Comparison of ENCODE assay signal across 1 cellular context in genomic region chr3:52240059-52240885, GRCh38.
TF ChIP-seq lines count a peak whose summit lies in the region.

No MANE protein-coding gene starts in this region.

TF ChIP-seq in HepG2, 621 proteins besides CTCF, POLR2A, EP300 and RAD21 (continues in another document):
- TF ChIP-seq ZBTB10 (CRISPR knock-in tag; IDR thresholded peaks at IDR 0.05; ENCODE audit: borderline replicate concordance): no peak
- no peak for TF ChIP-seq ZNF451 (CRISPR knock-in tag; IDR thresholded peaks at IDR 0.05)
- peak; percentile 44; the same call in 1 of the 2 replicates for TF ChIP-seq ZNF891 (CRISPR knock-in tag; IDR thresholded peaks at IDR 0.05)
- 0 out of 2 replicates have a peak, but pooled peaks have one; percentile 33 for TF ChIP-seq ZC3H13 (CRISPR knock-in tag; IDR thresholded peaks at IDR 0.05)
- no peak for TF ChIP-seq SOX6 (IDR thresholded peaks at IDR 0.05)
- no peak; the same call in 1 of the 2 replicates for TF ChIP-seq SOX6 (CRISPR knock-in tag; IDR thresholded peaks at IDR 0.05)
- peak; percentile 99 for TF ChIP-seq ZNF12 (CRISPR knock-in tag; IDR thresholded peaks at IDR 0.05)
- no peak for TF ChIP-seq ZNF329 (CRISPR knock-in tag; IDR thresholded peaks at IDR 0.05; ENCODE audit: low read depth)
- TF ChIP-seq, protein P1, sequence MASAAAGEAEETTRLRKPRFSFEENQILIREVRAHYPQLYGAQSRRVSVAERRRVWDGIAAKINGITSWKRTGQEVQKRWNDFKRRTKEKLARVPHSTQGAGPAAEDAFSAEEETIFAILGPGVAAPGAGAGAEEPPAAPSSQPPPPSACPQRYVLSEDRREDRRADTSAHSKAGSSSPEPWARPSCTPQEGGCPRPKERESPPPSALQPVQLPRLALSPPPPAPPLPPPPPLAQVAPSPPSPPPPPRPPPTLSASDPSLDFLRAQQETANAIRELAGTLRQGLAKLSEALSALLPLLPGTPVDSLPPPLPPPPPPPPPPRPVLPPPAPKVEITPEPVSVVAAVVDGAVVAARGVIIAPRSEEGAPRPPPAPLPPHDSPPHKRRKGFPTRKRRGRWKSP (CRISPR knock-in tag; IDR thresholded peaks at IDR 0.05): peak; percentile 47; the same call in 1 of the 2 replicates
- no peak for TF ChIP-seq KIAA2018 (CRISPR knock-in tag; IDR thresholded peaks at IDR 0.05; ENCODE audit: borderline replicate concordance)
- peak; percentile 15; the same call in 1 of the 2 replicates for TF ChIP-seq ZFP91 (CRISPR knock-in tag; IDR thresholded peaks at IDR 0.05; ENCODE audit: borderline replicate concordance)
- TF ChIP-seq NONO (IDR thresholded peaks at IDR 0.05): no peak
- TF ChIP-seq NONO (CRISPR knock-in tag; conservative IDR thresholded peaks at IDR 0.05): peak; percentile 46; the same call in 1 of the 2 replicates
- no peak for TF ChIP-seq MAZ (IDR thresholded peaks at IDR 0.05; ENCODE audit: borderline replicate concordance, low read depth, low read length)
- 0 out of 2 replicates have a peak, but pooled peaks have one; percentile 26 for TF ChIP-seq MAZ (CRISPR knock-in tag; IDR thresholded peaks at IDR 0.05; ENCODE audit: low read depth)
- TF ChIP-seq ZFY (CRISPR knock-in tag; IDR thresholded peaks at IDR 0.05): 0 out of 2 replicates have a peak, but pooled peaks have one; percentile 44
- peak; percentile 25; the same call in 1 of the 2 replicates for TF ChIP-seq KDM4B (CRISPR knock-in tag; IDR thresholded peaks at IDR 0.05)
- TF ChIP-seq ZNF678 (CRISPR knock-in tag; IDR thresholded peaks at IDR 0.05): no peak
- TF ChIP-seq NFYB (CRISPR knock-in tag; IDR thresholded peaks at IDR 0.05): peak; percentile 26; the same call in 1 of the 2 replicates
- 0 out of 2 replicates have a peak, but pooled peaks have one; percentile 22 for TF ChIP-seq ZNF274 (CRISPR knock-in tag; IDR thresholded peaks at IDR 0.05)
- TF ChIP-seq FOSL2 (CRISPR knock-in tag; IDR thresholded peaks at IDR 0.05): peak; percentile 81
- 0 out of 2 replicates have a peak, but pooled peaks have one; percentile 16 for TF ChIP-seq GATAD2A (CRISPR knock-in tag; IDR thresholded peaks at IDR 0.05)
- TF ChIP-seq ZFP90 (CRISPR knock-in tag; IDR thresholded peaks at IDR 0.05; ENCODE audit: borderline replicate concordance): no peak
- 0 out of 2 replicates have a peak, but pooled peaks have one; percentile 33 for TF ChIP-seq KMT2B (CRISPR knock-in tag; IDR thresholded peaks at IDR 0.05)
- TF ChIP-seq GATA4 (IDR thresholded peaks at IDR 0.05; ENCODE audit: borderline replicate concordance, low read depth): no peak
- 0 out of 2 replicates have a peak, but pooled peaks have one; percentile 19 for TF ChIP-seq TARDBP (CRISPR knock-in tag; IDR thresholded peaks at IDR 0.05)
- no peak for TF ChIP-seq HDAC6 (IDR thresholded peaks at IDR 0.05; ENCODE audit: low read depth, low read length)
- TF ChIP-seq POGK (CRISPR knock-in tag; conservative IDR thresholded peaks at IDR 0.05): peak; percentile 50; the same call in 1 of the 2 replicates
- TF ChIP-seq POLR2G (IDR thresholded peaks at IDR 0.05; ENCODE audit: low read depth, low read length): 0 out of 2 replicates have a peak, but pooled peaks have one; percentile 34
- TF ChIP-seq ZNF549 (CRISPR knock-in tag; IDR thresholded peaks at IDR 0.05): no peak
- TF ChIP-seq SMAD3 (CRISPR knock-in tag; IDR thresholded peaks at IDR 0.05): 0 out of 2 replicates have a peak, but pooled peaks have one; percentile 0
- peak; percentile 34; the same call in 1 of the 2 replicates for TF ChIP-seq ZFX (CRISPR knock-in tag; IDR thresholded peaks at IDR 0.05; ENCODE audit: low read depth)
- TF ChIP-seq ZNF253 (CRISPR knock-in tag; IDR thresholded peaks at IDR 0.05; ENCODE audit: borderline replicate concordance): 0 out of 2 replicates have a peak, but pooled peaks have one; percentile 64
- 0 out of 2 replicates have a peak, but pooled peaks have one; percentile 25 for TF ChIP-seq ARNT2 (CRISPR knock-in tag; IDR thresholded peaks at IDR 0.05; ENCODE audit: low read depth)
- TF ChIP-seq, protein P2, sequence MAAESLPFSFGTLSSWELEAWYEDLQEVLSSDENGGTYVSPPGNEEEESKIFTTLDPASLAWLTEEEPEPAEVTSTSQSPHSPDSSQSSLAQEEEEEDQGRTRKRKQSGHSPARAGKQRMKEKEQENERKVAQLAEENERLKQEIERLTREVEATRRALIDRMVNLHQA (CRISPR knock-in tag; IDR thresholded peaks at IDR 0.05): no peak
- TF ChIP-seq SMARCE1 (IDR thresholded peaks at IDR 0.05; ENCODE audit: borderline replicate concordance): no peak
- no peak for TF ChIP-seq NFKBIZ (CRISPR knock-in tag; IDR thresholded peaks at IDR 0.05)
- TF ChIP-seq, protein P3, sequence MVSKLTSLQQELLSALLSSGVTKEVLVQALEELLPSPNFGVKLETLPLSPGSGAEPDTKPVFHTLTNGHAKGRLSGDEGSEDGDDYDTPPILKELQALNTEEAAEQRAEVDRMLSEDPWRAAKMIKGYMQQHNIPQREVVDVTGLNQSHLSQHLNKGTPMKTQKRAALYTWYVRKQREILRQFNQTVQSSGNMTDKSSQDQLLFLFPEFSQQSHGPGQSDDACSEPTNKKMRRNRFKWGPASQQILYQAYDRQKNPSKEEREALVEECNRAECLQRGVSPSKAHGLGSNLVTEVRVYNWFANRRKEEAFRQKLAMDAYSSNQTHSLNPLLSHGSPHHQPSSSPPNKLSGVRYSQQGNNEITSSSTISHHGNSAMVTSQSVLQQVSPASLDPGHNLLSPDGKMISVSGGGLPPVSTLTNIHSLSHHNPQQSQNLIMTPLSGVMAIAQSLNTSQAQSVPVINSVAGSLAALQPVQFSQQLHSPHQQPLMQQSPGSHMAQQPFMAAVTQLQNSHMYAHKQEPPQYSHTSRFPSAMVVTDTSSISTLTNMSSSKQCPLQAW (CRISPR knock-in tag; IDR thresholded peaks at IDR 0.05): peak; percentile 58; the same call in 1 of the 2 replicates
- TF ChIP-seq KDM2A (CRISPR knock-in tag; IDR thresholded peaks at IDR 0.05; ENCODE audit: borderline replicate concordance, low read depth): no peak
- peak; percentile 79 for TF ChIP-seq CEBPG (CRISPR knock-in tag; IDR thresholded peaks at IDR 0.05)
- no peak for TF ChIP-seq MYNN (CRISPR knock-in tag; IDR thresholded peaks at IDR 0.05; ENCODE audit: low read depth)
- no peak for TF ChIP-seq SYNCRIP (IDR thresholded peaks at IDR 0.05; ENCODE audit: insufficient read depth, low read depth, low read length)
- no peak for TF ChIP-seq ZNF749 (CRISPR knock-in tag; IDR thresholded peaks at IDR 0.05; ENCODE audit: borderline replicate concordance)
- TF ChIP-seq, protein P4, sequence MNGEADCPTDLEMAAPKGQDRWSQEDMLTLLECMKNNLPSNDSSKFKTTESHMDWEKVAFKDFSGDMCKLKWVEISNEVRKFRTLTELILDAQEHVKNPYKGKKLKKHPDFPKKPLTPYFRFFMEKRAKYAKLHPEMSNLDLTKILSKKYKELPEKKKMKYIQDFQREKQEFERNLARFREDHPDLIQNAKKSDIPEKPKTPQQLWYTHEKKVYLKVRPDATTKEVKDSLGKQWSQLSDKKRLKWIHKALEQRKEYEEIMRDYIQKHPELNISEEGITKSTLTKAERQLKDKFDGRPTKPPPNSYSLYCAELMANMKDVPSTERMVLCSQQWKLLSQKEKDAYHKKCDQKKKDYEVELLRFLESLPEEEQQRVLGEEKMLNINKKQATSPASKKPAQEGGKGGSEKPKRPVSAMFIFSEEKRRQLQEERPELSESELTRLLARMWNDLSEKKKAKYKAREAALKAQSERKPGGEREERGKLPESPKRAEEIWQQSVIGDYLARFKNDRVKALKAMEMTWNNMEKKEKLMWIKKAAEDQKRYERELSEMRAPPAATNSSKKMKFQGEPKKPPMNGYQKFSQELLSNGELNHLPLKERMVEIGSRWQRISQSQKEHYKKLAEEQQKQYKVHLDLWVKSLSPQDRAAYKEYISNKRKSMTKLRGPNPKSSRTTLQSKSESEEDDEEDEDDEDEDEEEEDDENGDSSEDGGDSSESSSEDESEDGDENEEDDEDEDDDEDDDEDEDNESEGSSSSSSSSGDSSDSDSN (CRISPR knock-in tag; IDR thresholded peaks at IDR 0.05): 0 out of 2 replicates have a peak, but pooled peaks have one; percentile 28
